32 cellular contexts compared by ENCODE assay signal in the genomic region with DNA sequence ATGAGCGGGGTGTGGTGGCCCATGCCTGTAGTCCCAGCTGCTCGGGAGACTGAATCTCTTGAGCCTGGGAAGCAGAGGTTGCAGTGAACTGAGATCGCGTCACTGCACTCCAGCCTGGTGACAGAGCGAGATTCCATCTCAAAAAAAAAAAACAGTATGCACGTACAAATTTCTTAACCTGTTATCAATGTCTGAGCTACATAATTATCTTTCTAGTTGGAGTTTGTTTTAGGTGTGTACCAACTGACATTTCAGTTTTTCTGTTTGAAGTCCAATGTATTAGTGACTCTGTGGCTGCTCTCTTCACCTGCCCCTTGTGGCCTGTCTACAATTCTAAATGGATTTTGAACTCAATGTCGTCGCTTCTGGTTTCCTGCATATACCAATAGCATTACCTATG. TPM values are rescaled to one million over a fixed set of nuclear protein-coding genes. Genes with fewer than 3 reads are reported as not detected.
"Had no signal": no experiment of that assay in that cellular context is flagged by ENCODE, and none has a peak within 500 bp of the region (broad histone marks: within the 10 kb centered on the region; RNA-seq: fewer than 3 reads in every experiment).

No MANE protein-coding gene starts in this region.

- H3K4me1 Mint-ChIP-seq: activated CD4-positive, alpha-beta memory T cell treated with anti-CD3 and anti-CD28 coated beads, Interleukin-2, amount 10 ng/mL, durations not matched to agents 7 days and 5 days; activated CD4-positive, alpha-beta T cell treated with anti-CD3 and anti-CD28 coated beads, Interleukin-2, amount 10 ng/mL, durations not matched to agents 7 days and 5 days; activated T-helper 17 cell treated with anti-CD3 and anti-CD28 coated beads, Interleukin-2, amount 50 U/mL, for 72 hours; stimulated activated memory B cell treated with anti-CD40 and anti-IgM and Interleukin-4, amounts not matched to agents 10 μg/mL and 1 μg/mL and 100 μg/mL, for 72 hours; T-helper 17 cell; WTC11 had no signal

- H3K27ac Mint-ChIP-seq: activated CD4-positive, alpha-beta memory T cell treated with anti-CD3 and anti-CD28 coated beads, Interleukin-2, amount 10 ng/mL, durations not matched to agents 7 days and 5 days; activated CD4-positive, alpha-beta T cell treated with anti-CD3 and anti-CD28 coated beads, Interleukin-2, amount 10 ng/mL, durations not matched to agents 7 days and 5 days; activated T-cell treated with anti-CD3 and anti-CD28 coated beads, Interleukin-2, amount 50 U/mL, for 24 hours; activated T-helper 17 cell treated with anti-CD3 and anti-CD28 coated beads, Interleukin-2, amount 50 U/mL, for 72 hours; mesothelial cell of epicardium; natural killer cell treated with Interleukin-12 subunit alpha and Interleukin-12 subunit beta and Interleukin-15 and Interleukin-18, amount 100 ng/mL, for 72 hours; stimulated activated memory B cell treated with anti-CD40 and anti-IgM and Interleukin-4, amounts not matched to agents 10 μg/mL and 1 μg/mL and 100 μg/mL, for 72 hours; T-helper 17 cell; WTC11 had no signal

- H3K9me3 ChIP-seq: stomach, tibial artery had no signal

- FAIRE-seq: astrocyte had no signal

- H3K4me1 ChIP-seq: esophagus muscularis mucosa, stomach, suprapubic skin, tibial artery had no signal

- H3K27me3 Mint-ChIP-seq: activated CD4-positive, alpha-beta memory T cell treated with anti-CD3 and anti-CD28 coated beads, Interleukin-2, amount 10 ng/mL, durations not matched to agents 7 days and 5 days; activated CD4-positive, alpha-beta T cell treated with anti-CD3 and anti-CD28 coated beads, Interleukin-2, amount 10 ng/mL, durations not matched to agents 7 days and 5 days; activated T-cell treated with anti-CD3 and anti-CD28 coated beads, Interleukin-2, amount 50 U/mL, for 24 hours; activated T-helper 17 cell treated with anti-CD3 and anti-CD28 coated beads, Interleukin-2, amount 50 U/mL, for 72 hours; natural killer cell treated with Interleukin-12 subunit alpha and Interleukin-12 subunit beta and Interleukin-15 and Interleukin-18, amount 100 ng/mL, for 72 hours; stimulated activated memory B cell treated with anti-CD40 and anti-IgM and Interleukin-4, amounts not matched to agents 10 μg/mL and 1 μg/mL and 100 μg/mL, for 72 hours; T-helper 17 cell had no signal

- ATAC-seq: activated T-helper 17 cell treated with anti-CD3 and anti-CD28 coated beads, Interleukin-2, amount 50 U/mL, for 72 hours; foreskin keratinocyte; heart right ventricle; natural killer cell treated with Interleukin-12 subunit alpha and Interleukin-12 subunit beta and Interleukin-15 and Interleukin-18, amount 100 ng/mL, for 72 hours; sciatic nerve; stimulated activated memory B cell treated with anti-CD40 and anti-IgM and Interleukin-4, amounts not matched to agents 10 μg/mL and 1 μg/mL and 100 μg/mL, for 72 hours; T-helper 17 cell; WTC11 had no signal

- H3K27ac ChIP-seq: brain microvascular endothelial cell, esophagus muscularis mucosa, foreskin keratinocyte, skin epidermis, stomach, suprapubic skin, tibial artery had no signal

- H3K36me3 Mint-ChIP-seq: mesothelial cell of epicardium; natural killer cell treated with Interleukin-12 subunit alpha and Interleukin-12 subunit beta and Interleukin-15 and Interleukin-18, amount 100 ng/mL, for 72 hours; stimulated activated memory B cell treated with anti-CD40 and anti-IgM and Interleukin-4, amounts not matched to agents 10 μg/mL and 1 μg/mL and 100 μg/mL, for 72 hours; WTC11 had no signal

- H3K4me3 Mint-ChIP-seq: activated CD4-positive, alpha-beta memory T cell treated with anti-CD3 and anti-CD28 coated beads, Interleukin-2, amount 10 ng/mL, durations not matched to agents 7 days and 5 days; activated CD4-positive, alpha-beta T cell treated with anti-CD3 and anti-CD28 coated beads, Interleukin-2, amount 10 ng/mL, durations not matched to agents 7 days and 5 days; activated T-cell treated with anti-CD3 and anti-CD28 coated beads, Interleukin-2, amount 50 U/mL, for 24 hours; activated T-helper 17 cell treated with anti-CD3 and anti-CD28 coated beads, Interleukin-2, amount 50 U/mL, for 72 hours; mesothelial cell of epicardium; natural killer cell treated with Interleukin-12 subunit alpha and Interleukin-12 subunit beta and Interleukin-15 and Interleukin-18, amount 100 ng/mL, for 72 hours; stimulated activated memory B cell treated with anti-CD40 and anti-IgM and Interleukin-4, amounts not matched to agents 10 μg/mL and 1 μg/mL and 100 μg/mL, for 72 hours; T-helper 17 cell; WTC11 had no signal

- H3K9me3 Mint-ChIP-seq: activated CD4-positive, alpha-beta memory T cell treated with anti-CD3 and anti-CD28 coated beads, Interleukin-2, amount 10 ng/mL, durations not matched to agents 7 days and 5 days; activated CD4-positive, alpha-beta T cell treated with anti-CD3 and anti-CD28 coated beads, Interleukin-2, amount 10 ng/mL, durations not matched to agents 7 days and 5 days; activated T-cell treated with anti-CD3 and anti-CD28 coated beads, Interleukin-2, amount 50 U/mL, for 24 hours; activated T-helper 17 cell treated with anti-CD3 and anti-CD28 coated beads, Interleukin-2, amount 50 U/mL, for 72 hours; mesothelial cell of epicardium; natural killer cell treated with Interleukin-12 subunit alpha and Interleukin-12 subunit beta and Interleukin-15 and Interleukin-18, amount 100 ng/mL, for 72 hours; stimulated activated memory B cell treated with anti-CD40 and anti-IgM and Interleukin-4, amounts not matched to agents 10 μg/mL and 1 μg/mL and 100 μg/mL, for 72 hours; WTC11 had no signal

- H3K36me3 ChIP-seq: brain microvascular endothelial cell, stomach, suprapubic skin, tibial artery had no signal

- H3K27me3 ChIP-seq: brain microvascular endothelial cell, esophagus muscularis mucosa, foreskin keratinocyte, heart right ventricle, stomach, suprapubic skin, tibial artery had no signal

- DNase-seq: activated CD4-positive, alpha-beta memory T cell treated with anti-CD3 and anti-CD28 coated beads, Interleukin-2, amount 10 ng/mL, durations not matched to agents 7 days and 5 days; activated CD4-positive, alpha-beta T cell treated with anti-CD3 and anti-CD28 coated beads for 1 hour; activated CD4-positive, alpha-beta T cell treated with anti-CD3 and anti-CD28 coated beads, Interleukin-2, amount 10 ng/mL, durations not matched to agents 7 days and 5 days; activated CD8-positive, alpha-beta memory T cell treated with anti-CD3 and anti-CD28 coated beads, Interleukin-2, amount 50 U/mL, for 48 hours; activated gamma-delta T cell treated with Interleukin-2 at 50 U/mL for 16 hours; activated naive CD4-positive, alpha-beta T cell treated with anti-CD3 and anti-CD28 coated beads, Interleukin-2, amount 50 U/mL, for 16 hours; activated T-cell treated with anti-CD3 and anti-CD28 coated beads, Interleukin-2, amount 50 U/mL, for 24 hours; amniotic stem cell; brain microvascular endothelial cell; caudate nucleus; cortex of kidney; foreskin keratinocyte; heart right ventricle; kidney glomerular epithelial cell; posterior cingulate gyrus; stimulated activated CD4-positive, alpha-beta T cell treated with anti-CD3 and anti-CD28 coated beads, Interleukin-1b, Interleukin-23, amount 100 ng/mL, for 48 hours; stimulated activated CD4-positive, alpha-beta T cell treated with anti-CD3 and anti-CD28 coated beads, Interleukin-4, amount 100 ng/mL, for 4 hours; stimulated activated CD8-positive, alpha-beta memory T cell treated with anti-CD3 and anti-CD28 coated beads, Interleukin-4, amount 100 ng/mL, for 48 hours; stomach; SW 1271; T-helper 17 cell; tibial artery had no signal

- H3K4me3 ChIP-seq: esophagus muscularis mucosa, heart right ventricle, skin epidermis, stomach, suprapubic skin, tibial artery had no signal

RNA-seq across cellular contexts. Expression of a gene that starts 40.3 kb away (rescaled TPM):
- total RNA-seq: activated CD4-positive, alpha-beta memory T cell treated with anti-CD3 and anti-CD28 coated beads, Interleukin-2, amount 10 ng/mL, durations not matched to agents 7 days and 5 days; activated CD4-positive, alpha-beta T cell treated with anti-CD3 and anti-CD28 coated beads, Interleukin-2, amount 10 ng/mL, durations not matched to agents 7 days and 5 days; activated T-helper 17 cell treated with anti-CD3 and anti-CD28 coated beads, Interleukin-2, amount 50 U/mL, for 72 hours; foreskin keratinocyte; natural killer cell treated with Interleukin-12 subunit alpha and Interleukin-12 subunit beta and Interleukin-15 and Interleukin-18, amount 100 ng/mL, for 72 hours had no signal
